ENCODE assay signal across 17 cellular contexts in the genomic region with DNA sequence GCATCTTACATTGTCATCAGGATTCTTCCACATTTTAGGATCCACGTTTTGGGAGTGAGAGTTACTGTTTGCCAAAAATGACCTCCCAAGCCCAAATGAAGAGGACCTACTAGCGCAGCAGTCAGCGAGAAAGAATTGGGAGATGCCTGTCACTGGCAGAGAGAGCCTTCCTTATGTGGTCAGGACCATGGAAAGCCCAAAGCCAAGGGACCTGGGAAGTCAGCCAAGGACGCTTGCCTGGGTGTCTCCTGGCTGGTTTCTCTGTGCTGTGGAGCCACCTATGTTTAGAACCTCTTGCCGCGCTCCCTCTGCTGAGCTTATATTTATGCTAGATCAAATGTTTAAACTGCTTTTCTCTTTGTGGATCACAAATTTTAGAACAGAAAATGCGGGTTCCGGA. TPM values are rescaled to one million over a fixed set of nuclear protein-coding genes. Genes with fewer than 3 reads are reported as not detected.
A peak's percentile ranks its signal among the peaks of the same experiment; 100 is the strongest.
DNase-seq lines count a peak whose midpoint lies in the region; ATAC-seq and TF ChIP-seq lines count a peak whose summit lies in the region.
"Had no signal": no experiment of that assay in that cellular context is flagged by ENCODE, and none has a peak within 500 bp of the region (broad histone marks: within the 10 kb centered on the region; RNA-seq: fewer than 3 reads in every experiment).

No MANE protein-coding gene starts in this region.

- DNase-seq in HFF-Myc (ENCODE audit: extremely low read depth, low read depth): peak; percentile 2
- no peak for DNase-seq in WTC11 (ENCODE audit: low spot score)
- peak; percentile 84 for DNase-seq in cardiac septum (ENCODE audit: low spot score)
- DNase-seq in psoas muscle: no peak
- DNase-seq in COLO668 (lab: John Stamatoyannopoulos, UW; ENCODE audit: unreplicated experiment): no peak
- DNase-seq in RKO (ENCODE audit: low spot score): no peak
- no peak for DNase-seq in MG63
- DNase-seq in NCI-H187 (lab: John Stamatoyannopoulos, UW): no peak
- DNase-seq: activated CD4-positive, alpha-beta T cell treated with anti-CD3 and anti-CD28 coated beads for 4 hours; activated T-cell treated with anti-CD3 and anti-CD28 coated beads, Interleukin-2, amount 50 U/mL, for 24 hours; amniotic stem cell; NCI-H2107; stimulated activated naive CD4-positive, alpha-beta T cell treated with Interleukin-2 at 50 U/mL for 16 hours had no signal

- 50 to 67% (median 53%) methylated on average over 8 of the region's 8 CpGs for WGBS in psoas muscle, 3 donors

- no peaks in the 10 kb centered on the region for H3K36me3 Mint-ChIP-seq in WTC11
- H3K36me3 Mint-ChIP-seq: natural killer cell treated with Interleukin-12 subunit alpha and Interleukin-12 subunit beta and Interleukin-15 and Interleukin-18, amount 100 ng/mL, for 72 hours had no signal

- H3K27me3 ChIP-seq in psoas muscle (ENCODE audit: insufficient read depth in 3 of 3, low read length in 2 of 3) (no peaks in the 10 kb centered on the region), MG63 (no peaks in the 10 kb centered on the region)
- H3K27me3 ChIP-seq: BLaER1 treated with 17β-estradiol and CSF1 and Interleukin-3, amounts not matched to agents 10 nM and 100 nM; dorsolateral prefrontal cortex had no signal

- no peaks in the 10 kb centered on the region for H3K4me1 ChIP-seq in psoas muscle

- H3K27ac Mint-ChIP-seq in WTC11: no peak overlapping the region
- H3K27ac Mint-ChIP-seq: activated T-cell treated with anti-CD3 and anti-CD28 coated beads, Interleukin-2, amount 50 U/mL, for 24 hours; natural killer cell treated with Interleukin-12 subunit alpha and Interleukin-12 subunit beta and Interleukin-15 and Interleukin-18, amount 100 ng/mL, for 72 hours had no signal

- H3K4me1 Mint-ChIP-seq in WTC11: peaks cover 11% of the 10 kb centered on the region; the same call in 1 of the 2 replicates

- H3K4me3 ChIP-seq in HFF-Myc (replicated peaks; ENCODE audit: low read depth, low read length) (no peak overlapping the region), psoas muscle (no peak overlapping the region), MG63 (no peak overlapping the region)
- H3K4me3 ChIP-seq: BLaER1 treated with 17β-estradiol and CSF1 and Interleukin-3, amounts not matched to agents 10 nM and 100 nM; dorsolateral prefrontal cortex had no signal

- peak; percentile 70 for ATAC-seq in WTC11
- peak in 3 of 4 donors; percentile 46 to 57 (median 56) for ATAC-seq in psoas muscle
- ATAC-seq: natural killer cell treated with Interleukin-12 subunit alpha and Interleukin-12 subunit beta and Interleukin-15 and Interleukin-18, amount 100 ng/mL, for 72 hours had no signal

- H3K36me3 ChIP-seq in psoas muscle (ENCODE audit: insufficient read depth in 1 of 2, low read depth in 1 of 2) (no peaks in the 10 kb centered on the region), MG63 (no peaks in the 10 kb centered on the region)

- H3K27me3 Mint-ChIP-seq in WTC11 (ENCODE audit: low read depth): no peaks in the 10 kb centered on the region; the same call in 1 of the 2 replicates
- H3K27me3 Mint-ChIP-seq: activated T-cell treated with anti-CD3 and anti-CD28 coated beads, Interleukin-2, amount 50 U/mL, for 24 hours; natural killer cell treated with Interleukin-12 subunit alpha and Interleukin-12 subunit beta and Interleukin-15 and Interleukin-18, amount 100 ng/mL, for 72 hours had no signal

- intact Hi-C loops in cardiac septum (cut with DNase I): no loop called here
- intact Hi-C loops in psoas muscle (cut with DNase I): no loop called here

- H3K9me3 Mint-ChIP-seq in WTC11: peaks cover 8% of the 10 kb centered on the region; the same call in 1 of the 2 replicates
- H3K9me3 Mint-ChIP-seq: activated T-cell treated with anti-CD3 and anti-CD28 coated beads, Interleukin-2, amount 50 U/mL, for 24 hours; natural killer cell treated with Interleukin-12 subunit alpha and Interleukin-12 subunit beta and Interleukin-15 and Interleukin-18, amount 100 ng/mL, for 72 hours had no signal

- H3K27ac ChIP-seq in psoas muscle: no peak overlapping the region
- H3K27ac ChIP-seq: BLaER1 treated with 17β-estradiol and CSF1 and Interleukin-3, amounts not matched to agents 10 nM and 100 nM; dorsolateral prefrontal cortex had no signal

- no peak for TF ChIP-seq CTCF in HFF-Myc (IDR thresholded peaks at IDR 0.05; ENCODE audit: low read depth, low read length, missing control alignments)
- no peak for TF ChIP-seq CTCF in WTC11 (IDR thresholded peaks at IDR 0.05)
- TF ChIP-seq CTCF in psoas muscle (IDR thresholded peaks at IDR 0.05): no peak

- POLR2A ChIA-PET in WTC11 (lab: Charles Lee): interaction anchor here (1.0 kb wide), 1 partner anchor 13 kb away, joined by 3 read pairs; no protein-coding TSS in a partner anchor

- no peaks in the 10 kb centered on the region for H3K9me3 ChIP-seq in psoas muscle
- no peaks in the 10 kb centered on the region for H3K9me3 ChIP-seq in MG63
- H3K9me3 ChIP-seq: BLaER1 treated with 17β-estradiol and CSF1 and Interleukin-3, amounts not matched to agents 10 nM and 100 nM had no signal

- H3K4me3 Mint-ChIP-seq in WTC11: no peak overlapping the region
- H3K4me3 Mint-ChIP-seq: activated T-cell treated with anti-CD3 and anti-CD28 coated beads, Interleukin-2, amount 50 U/mL, for 24 hours; natural killer cell treated with Interleukin-12 subunit alpha and Interleukin-12 subunit beta and Interleukin-15 and Interleukin-18, amount 100 ng/mL, for 72 hours had no signal

- CTCF ChIA-PET in WTC11 (lab: Charles Lee): interaction anchor here (0.6 to 2.8 kb wide), 8 partner anchors 12 to 233 kb away, joined by 3 to 14 read pairs (median 4); a partner anchor contains a TSS

TF ChIP-seq in WTC11, 78 proteins besides CTCF, POLR2A, EP300 and RAD21:
- TF ChIP-seq ZNF317 (CRISPR knock-in tag; IDR thresholded peaks at IDR 0.05; ENCODE audit: borderline replicate concordance, low read depth) (no peak), ETV6 (CRISPR knock-in tag; IDR thresholded peaks at IDR 0.05) (no peak), GABPB1 (CRISPR knock-in tag; IDR thresholded peaks at IDR 0.05) (no peak)
- TF ChIP-seq, protein P1, sequence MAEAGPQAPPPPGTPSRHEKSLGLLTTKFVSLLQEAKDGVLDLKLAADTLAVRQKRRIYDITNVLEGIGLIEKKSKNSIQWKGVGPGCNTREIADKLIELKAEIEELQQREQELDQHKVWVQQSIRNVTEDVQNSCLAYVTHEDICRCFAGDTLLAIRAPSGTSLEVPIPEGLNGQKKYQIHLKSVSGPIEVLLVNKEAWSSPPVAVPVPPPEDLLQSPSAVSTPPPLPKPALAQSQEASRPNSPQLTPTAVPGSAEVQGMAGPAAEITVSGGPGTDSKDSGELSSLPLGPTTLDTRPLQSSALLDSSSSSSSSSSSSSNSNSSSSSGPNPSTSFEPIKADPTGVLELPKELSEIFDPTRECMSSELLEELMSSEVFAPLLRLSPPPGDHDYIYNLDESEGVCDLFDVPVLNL (CRISPR knock-in tag; IDR thresholded peaks at IDR 0.05; ENCODE audit: borderline replicate concordance, low read depth): no peak

RNA-seq across cellular contexts. Expression of a gene that starts 24.9 kb away (rescaled TPM):
- total RNA-seq in WTC11 (2021) (11.3 to 13.2 TPM (median 11.6 TPM) in 3 replicates), cardiac septum (1.0 TPM), psoas muscle (under 1 TPM; 0.04 to 0.19 (median 0.12) TPM)
- under 1 TPM in 2 of 3 donors, not detected in 1; 0.06 to 0.12 TPM for polyA plus RNA-seq in psoas muscle
- total RNA-seq in MG63 (2014; rRNA removed; shearing (Covaris generic); ENCODE audit: low replicate concordance): 0.42 and 0.89 TPM in 2 replicates
- total RNA-seq: kidney epithelial cell had no signal

Comparison
In these comparisons a context has a peak if more than half of its experiments do, and no peak if none do; other contexts are left out.
1. DNase-seq: peak in HFF-Myc (single experiment) and cardiac septum (single experiment); none in WTC11 (single experiment), psoas muscle (0 of 2), COLO668 (single experiment), RKO (single experiment), MG63 (single experiment) and NCI-H187 (0 of 2).